ENCODE assay signal across 1 cellular context in genomic region chr19:15433519-15434069, GRCh38.
TF ChIP-seq lines count a peak whose summit lies in the region.

No MANE protein-coding gene starts in this region.

TF ChIP-seq in SK-N-SH treated with all-trans-retinoic acid at 6 μM for 48 hours, 23 proteins besides CTCF, POLR2A, EP300 and RAD21:
- TF ChIP-seq PATZ1 (CRISPR knock-in tag; IDR thresholded peaks at IDR 0.05; ENCODE audit: borderline replicate concordance): no peak
- TF ChIP-seq ZFP3 (CRISPR knock-in tag; IDR thresholded peaks at IDR 0.05): no peak
- no peak for TF ChIP-seq BACH2 (CRISPR knock-in tag; IDR thresholded peaks at IDR 0.05; ENCODE audit: borderline replicate concordance)
- TF ChIP-seq ZNF70 (CRISPR knock-in tag; IDR thresholded peaks at IDR 0.05): no peak
- no peak for TF ChIP-seq POU6F1 (CRISPR knock-in tag; IDR thresholded peaks at IDR 0.05; ENCODE audit: borderline replicate concordance, low read depth)
- no peak for TF ChIP-seq ZC3H10 (CRISPR knock-in tag; IDR thresholded peaks at IDR 0.05)
- TF ChIP-seq, protein P1, sequence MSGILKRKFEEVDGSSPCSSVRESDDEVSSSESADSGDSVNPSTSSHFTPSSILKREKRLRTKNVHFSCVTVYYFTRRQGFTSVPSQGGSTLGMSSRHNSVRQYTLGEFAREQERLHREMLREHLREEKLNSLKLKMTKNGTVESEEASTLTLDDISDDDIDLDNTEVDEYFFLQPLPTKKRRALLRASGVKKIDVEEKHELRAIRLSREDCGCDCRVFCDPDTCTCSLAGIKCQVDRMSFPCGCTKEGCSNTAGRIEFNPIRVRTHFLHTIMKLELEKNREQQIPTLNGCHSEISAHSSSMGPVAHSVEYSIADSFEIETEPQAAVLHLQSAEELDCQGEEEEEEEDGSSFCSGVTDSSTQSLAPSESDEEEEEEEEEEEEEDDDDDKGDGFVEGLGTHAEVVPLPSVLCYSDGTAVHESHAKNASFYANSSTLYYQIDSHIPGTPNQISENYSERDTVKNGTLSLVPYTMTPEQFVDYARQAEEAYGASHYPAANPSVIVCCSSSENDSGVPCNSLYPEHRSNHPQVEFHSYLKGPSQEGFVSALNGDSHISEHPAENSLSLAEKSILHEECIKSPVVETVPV (CRISPR knock-in tag; IDR thresholded peaks at IDR 0.05): no peak
- no peak for TF ChIP-seq TSHZ2 (CRISPR knock-in tag; IDR thresholded peaks at IDR 0.05)
- no peak for TF ChIP-seq GLIS3 (CRISPR knock-in tag; IDR thresholded peaks at IDR 0.05)
- no peak for TF ChIP-seq ESRRG (CRISPR knock-in tag; IDR thresholded peaks at IDR 0.05)
TF ChIP-seq in SK-N-SH treated with all-trans-retinoic acid at 6 μM for 48 hours: peak in this region for 0.
